Comparison of ENCODE assay signal across 16 cellular contexts in genomic region chr2:18837233-18837632, GRCh38.
DNase-seq lines count a peak whose midpoint lies in the region; ATAC-seq and TF ChIP-seq lines count a peak whose summit lies in the region.
"Had no signal": no experiment of that assay in that cellular context is flagged by ENCODE, and none has a peak within 500 bp of the region (broad histone marks: within the 10 kb centered on the region; RNA-seq: fewer than 3 reads in every experiment).

No MANE protein-coding gene starts in this region.

- H3K56ac ChIP-seq in H9 (ENCODE audit: insufficient read length, low read depth, low read length) = no peak overlapping the region

- H3K4me3 Mint-ChIP-seq in H9 (peak overlapping the region in 1 of 2 experiments; percentile 27; a peak in 2 of 5 replicates), WTC11 (no peak overlapping the region), progenitor cell of endocrine pancreas (ENCODE audit: low read depth) (no peak overlapping the region)
- H3K4me3 Mint-ChIP-seq: CD4-positive, alpha-beta memory T cell; IgD-negative memory B cell had no signal

- no peak overlapping the region for H4K5ac ChIP-seq in H9 (ENCODE audit: insufficient read length, low read depth, low read length)

- DNase-seq in NCI-H748 (lab: John Stamatoyannopoulos, UW; ENCODE audit: unreplicated experiment) (peak; percentile 47), NCI-H748 treated with DMSO at 0.1 percent for 48 hours (lab: John Stamatoyannopoulos, UW) (no peak), H9 (no peak), WTC11 (ENCODE audit: low spot score) (no peak), progenitor cell of endocrine pancreas (ENCODE audit: low spot score, unreplicated experiment) (no peak), NCI-H1048 (lab: John Stamatoyannopoulos, UW) (no peak)
- DNase-seq: BE2C; CD4-positive, alpha-beta memory T cell; GF-D8; KG1 had no signal

- no peak overlapping the region for H2AK5ac ChIP-seq in H9 (ENCODE audit: insufficient read length, low read length)

- H3T11ph ChIP-seq in H9 (ENCODE audit: low read length) = no peak overlapping the region

- H3K4me1 Mint-ChIP-seq in H9 (peaks cover 30 to 40% of the 10 kb centered on the region in 2 experiments), WTC11 (peaks cover 34% of the 10 kb centered on the region), progenitor cell of endocrine pancreas (ENCODE audit: low read depth) (peaks cover 34% of the 10 kb centered on the region)
- H3K4me1 Mint-ChIP-seq: CD4-positive, alpha-beta memory T cell; IgD-negative memory B cell had no signal

- H2BK12ac ChIP-seq in H9 (ENCODE audit: insufficient read length, low read depth, low read length) = no peak overlapping the region

- H2BK15ac ChIP-seq in H9 (ENCODE audit: low read depth, low read length) = no peak overlapping the region

- H3K27ac ChIP-seq in H9 (ENCODE audit: insufficient read length, low read depth, low read length) = no peak overlapping the region
- H3K27ac ChIP-seq: C4-2B, HL-60 had no signal

- H2BK5ac ChIP-seq in H9 (ENCODE audit: insufficient read length, low read length) = no peak overlapping the region

- H3K4me2 ChIP-seq in H9 (ENCODE audit: insufficient read depth, insufficient read length, low read length) = peak overlapping the region; percentile 38

- H3K4ac ChIP-seq in H9 (ENCODE audit: low read depth, low read length) = no peak overlapping the region

- no peaks in the 10 kb centered on the region for H3K9me3 Mint-ChIP-seq in H9
- H3K9me3 Mint-ChIP-seq in WTC11 = no peaks in the 10 kb centered on the region
- no peaks in the 10 kb centered on the region for H3K9me3 Mint-ChIP-seq in progenitor cell of endocrine pancreas (ENCODE audit: low read depth)
- H3K9me3 Mint-ChIP-seq: CD4-positive, alpha-beta memory T cell; IgD-negative memory B cell had no signal

- H4K91ac ChIP-seq in H9 (ENCODE audit: insufficient read length, low read depth, low read length) = no peak overlapping the region

- POLR2A ChIA-PET in WTC11 (lab: Charles Lee) = no interaction called here

- H3K27me3 ChIP-seq in H9 (ENCODE audit: insufficient read depth, low read length) = no peaks in the 10 kb centered on the region
- H3K27me3 ChIP-seq: BE2C had no signal

- CTCF ChIA-PET in WTC11 (lab: Charles Lee) = interaction anchor here (0.8 to 3.5 kb wide), 4 partner anchors 9 to 464 kb away, joined by 3 to 21 read pairs (median 3); no protein-coding TSS in a partner anchor

- no peak overlapping the region for H2BK20ac ChIP-seq in H9 (ENCODE audit: low read depth, low read length, poor library complexity, severe bottlenecking)

- peaks cover 37% of the 10 kb centered on the region for H3K27me3 Mint-ChIP-seq in H9 (ENCODE audit: low read depth)
- H3K27me3 Mint-ChIP-seq in WTC11 (ENCODE audit: low read depth) = peaks cover 39% of the 10 kb centered on the region
- peaks cover 2% of the 10 kb centered on the region for H3K27me3 Mint-ChIP-seq in progenitor cell of endocrine pancreas
- H3K27me3 Mint-ChIP-seq: CD4-positive, alpha-beta memory T cell; IgD-negative memory B cell had no signal

- H4K20me1 ChIP-seq in H9 (ENCODE audit: control insufficient read depth, insufficient read depth, insufficient read length) = no peaks in the 10 kb centered on the region

- WGBS in H9 (ENCODE audit: extremely low coverage, insufficient read length, low lambda C conversion rate) = no CpG with 5 or more reads among the region's 1 CpG

- no peak overlapping the region for H3K18ac ChIP-seq in H9 (ENCODE audit: insufficient read length, low read depth, low read length)

- no peak for TF ChIP-seq CTCF in H9 (conservative IDR thresholded peaks at IDR 0.05)
- no peak for TF ChIP-seq CTCF in WTC11 (IDR thresholded peaks at IDR 0.05)
- TF ChIP-seq CTCF in progenitor cell of endocrine pancreas (IDR thresholded peaks at IDR 0.05; ENCODE audit: unreplicated experiment) = no peak

- peak overlapping the region in 1 of 3 experiments; percentile 91; a peak in 2 of 7 replicates for H3K27ac Mint-ChIP-seq in H9
- H3K27ac Mint-ChIP-seq in WTC11 = no peak overlapping the region
- H3K27ac Mint-ChIP-seq in progenitor cell of endocrine pancreas = peak overlapping the region; percentile 9
- H3K27ac Mint-ChIP-seq: IgD-negative memory B cell had no signal

- H2AFZ ChIP-seq in H9 (ENCODE audit: low read length) = no peak overlapping the region

- no peak overlapping the region for H3K23ac ChIP-seq in H9 (ENCODE audit: insufficient read length, low read depth, low read length)

- no peak overlapping the region for H4K8ac ChIP-seq in H9 (replicated peaks; ENCODE audit: insufficient read length, low read depth, low read length)

- H3K79me1 ChIP-seq in H9 (ENCODE audit: insufficient read depth, low read depth, low read length, poor library complexity, severe bottlenecking) = no peaks in the 10 kb centered on the region

- no peak overlapping the region for H2BK120ac ChIP-seq in H9 (ENCODE audit: low read depth, low read length, poor library complexity, severe bottlenecking)

- no peaks in the 10 kb centered on the region for H3K79me2 ChIP-seq in H9 (ENCODE audit: insufficient read depth, low read length)

- H3K9me3 ChIP-seq in H9 (ENCODE audit: control insufficient read depth, low read depth, low read length) = no peaks in the 10 kb centered on the region
- H3K9me3 ChIP-seq: BE2C had no signal

- H3K23me2 ChIP-seq in H9 (ENCODE audit: insufficient read length, low read depth, low read length, poor library complexity, severe bottlenecking) = no peaks in the 10 kb centered on the region

- no peaks in the 10 kb centered on the region for H3K36me3 Mint-ChIP-seq in H9 (ENCODE audit: insufficient read depth in 1 of 3, low read depth in 3 of 3)
- no peaks in the 10 kb centered on the region for H3K36me3 Mint-ChIP-seq in WTC11
- no peaks in the 10 kb centered on the region for H3K36me3 Mint-ChIP-seq in progenitor cell of endocrine pancreas (ENCODE audit: insufficient read depth)

- H3K4me1 ChIP-seq in H9 (ENCODE audit: insufficient read depth, low read length) = peaks cover 11% of the 10 kb centered on the region; the same call in 1 of the 2 replicates
- H3K4me1 ChIP-seq: BE2C had no signal

- no peak overlapping the region for H3K14ac ChIP-seq in H9 (ENCODE audit: insufficient read depth, low read length)

- ATAC-seq in WTC11 (peak; percentile 83), GM21619 (IDR thresholded peaks at IDR 0.05; ENCODE audit: unreplicated experiment) (no peak), GM19035 (IDR thresholded peaks at IDR 0.05; ENCODE audit: unreplicated experiment) (no peak)
- ATAC-seq: HCT116 had no signal

- H3K9ac ChIP-seq in H9 (ENCODE audit: extremely low read depth, insufficient read length, low read length) = no peak overlapping the region

TF ChIP-seq in WTC11, 78 proteins besides CTCF, POLR2A, EP300 and RAD21:
- TF ChIP-seq ZBTB21 (CRISPR knock-in tag; IDR thresholded peaks at IDR 0.05; ENCODE audit: borderline replicate concordance) (no peak), KAT7 (CRISPR knock-in tag; IDR thresholded peaks at IDR 0.05; ENCODE audit: borderline replicate concordance) (no peak), PRRX2 (CRISPR knock-in tag; IDR thresholded peaks at IDR 0.05) (no peak), PREB (CRISPR knock-in tag; IDR thresholded peaks at IDR 0.05; ENCODE audit: borderline replicate concordance) (no peak), HMGA2 (CRISPR knock-in tag; IDR thresholded peaks at IDR 0.05) (no peak), JUN (CRISPR knock-in tag; IDR thresholded peaks at IDR 0.05) (no peak), ZNF232 (CRISPR knock-in tag; IDR thresholded peaks at IDR 0.05) (no peak)
- TF ChIP-seq, protein P1, sequence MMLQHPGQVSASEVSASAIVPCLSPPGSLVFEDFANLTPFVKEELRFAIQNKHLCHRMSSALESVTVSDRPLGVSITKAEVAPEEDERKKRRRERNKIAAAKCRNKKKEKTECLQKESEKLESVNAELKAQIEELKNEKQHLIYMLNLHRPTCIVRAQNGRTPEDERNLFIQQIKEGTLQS (CRISPR knock-in tag; conservative IDR thresholded peaks at IDR 0.05) = no peak
- TF ChIP-seq, protein P2, sequence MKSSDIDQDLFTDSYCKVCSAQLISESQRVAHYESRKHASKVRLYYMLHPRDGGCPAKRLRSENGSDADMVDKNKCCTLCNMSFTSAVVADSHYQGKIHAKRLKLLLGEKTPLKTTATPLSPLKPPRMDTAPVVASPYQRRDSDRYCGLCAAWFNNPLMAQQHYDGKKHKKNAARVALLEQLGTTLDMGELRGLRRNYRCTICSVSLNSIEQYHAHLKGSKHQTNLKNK (CRISPR knock-in tag; IDR thresholded peaks at IDR 0.05) = no peak
TF ChIP-seq in WTC11: peak in this region for 0.
